Comparison of ENCODE assay signal across 19 cellular contexts in genomic region chr18:10210077-10210476, GRCh38.
DNase-seq lines count a peak whose midpoint lies in the region; ATAC-seq and TF ChIP-seq lines count a peak whose summit lies in the region.
"Had no signal": no experiment of that assay in that cellular context is flagged by ENCODE, and none has a peak within 500 bp of the region (broad histone marks: within the 10 kb centered on the region; RNA-seq: fewer than 3 reads in every experiment).

No MANE protein-coding gene starts in this region.

- no peak overlapping the region for H2BK12ac ChIP-seq in neuronal stem cell (ENCODE audit: low read length)

- no peak overlapping the region for H2BK5ac ChIP-seq in neuronal stem cell (ENCODE audit: low read length)

- H3K27me3 Mint-ChIP-seq in GM23338 (ENCODE audit: insufficient read depth, low read depth, poor library complexity): no peaks in the 10 kb centered on the region
- H3K27me3 Mint-ChIP-seq: B cell had no signal

- H3K4me1 ChIP-seq in GM23338 (ENCODE audit: insufficient read depth): no peaks in the 10 kb centered on the region
- peaks cover 6 to 13% of the 10 kb centered on the region in 2 donors for H3K4me1 ChIP-seq in neuronal stem cell (ENCODE audit: control insufficient read depth in 2 of 2, insufficient read depth in 1 of 2, low read depth in 1 of 2, low read length in 2 of 2)

- H3K9ac ChIP-seq in SK-N-MC (ENCODE audit: insufficient read length): no peak overlapping the region
- no peak overlapping the region for H3K9ac ChIP-seq in neuronal stem cell (ENCODE audit: low read depth, low read length, poor library complexity)
- H3K9ac ChIP-seq: BLaER1 had no signal

- no peaks in the 10 kb centered on the region for H3K36me3 Mint-ChIP-seq in GM23338 (ENCODE audit: low read depth)
- H3K36me3 Mint-ChIP-seq: CD4-positive, CD25-positive, alpha-beta regulatory T cell; CD8-positive, alpha-beta memory T cell had no signal

- no peak overlapping the region for H3K27ac Mint-ChIP-seq in GM23338
- H3K27ac Mint-ChIP-seq: B cell; CD4-positive, CD25-positive, alpha-beta regulatory T cell; CD8-positive, alpha-beta memory T cell had no signal

- H3K27me3 ChIP-seq in GM23338 (ENCODE audit: insufficient read depth): no peaks in the 10 kb centered on the region
- peaks cover 0 to 14% (median 0%) of the 10 kb centered on the region in 3 experiments for H3K27me3 ChIP-seq in neuronal stem cell (ENCODE audit: control insufficient read depth in 3 of 3, insufficient read depth in 3 of 3, low read depth in 1 of 3, low read length in 3 of 3)
- H3K27me3 ChIP-seq: BLaER1 had no signal

- ATAC-seq in GM23338: no peak

- no peak overlapping the region for H3K14ac ChIP-seq in neuronal stem cell (ENCODE audit: low read length)

- H3K4ac ChIP-seq in neuronal stem cell (ENCODE audit: low read length): no peak overlapping the region

- no peaks in the 10 kb centered on the region for H3K9me3 Mint-ChIP-seq in GM23338

- H3K36me3 ChIP-seq in GM23338 (ENCODE audit: insufficient read depth) (no peaks in the 10 kb centered on the region), SK-N-MC (ENCODE audit: insufficient read depth, low read length) (no peaks in the 10 kb centered on the region), neuronal stem cell (replicated peaks in 1 of 2; ENCODE audit: control insufficient read depth in 2 of 2, insufficient read depth in 2 of 2, low read length in 2 of 2) (no peaks in the 10 kb centered on the region)
- H3K36me3 ChIP-seq: BLaER1 had no signal

- 0 out of 2 replicates have a peak, but pooled peaks cover 9% of the 10 kb centered on the region for H3K9me2 ChIP-seq in GM23338 (ENCODE audit: insufficient read depth)

- no peak overlapping the region for H4K91ac ChIP-seq in neuronal stem cell (ENCODE audit: low read depth, low read length, poor library complexity)

- DNase-seq in GM23338 (ENCODE audit: low spot score): no peak
- DNase-seq in SK-N-MC (ENCODE audit: low read depth, low spot score): no peak
- peak; percentile 36 for DNase-seq in left kidney (ENCODE audit: low read depth, low spot score)
- peak; percentile 46 for DNase-seq in neuronal stem cell (ENCODE audit: low spot score)
- no peak for DNase-seq in NCI-H526 treated with DMSO at 0.1 percent for 48 hours (lab: John Stamatoyannopoulos, UW)
- DNase-seq in activated effector memory CD4-positive, alpha-beta T cell treated with anti-CD3 and anti-CD28 coated beads, Interleukin-2, amount 50 U/mL, for 16 hours: no peak
- DNase-seq in NCI-H1436 treated with DMSO at 0.1 percent for 48 hours (lab: John Stamatoyannopoulos, UW): no peak
- no peak for DNase-seq in NCI-H1105 (lab: John Stamatoyannopoulos, UW)
- DNase-seq: CD4-positive, CD25-positive, alpha-beta regulatory T cell; CD8-positive, alpha-beta memory T cell; DMS 273 treated with DMSO at 0.1 percent for 48 hours; DMS79; EL; GF-D8; H7; HCEC 1CT had no signal

- no peak overlapping the region for H3K4me3 Mint-ChIP-seq in GM23338
- H3K4me3 Mint-ChIP-seq: B cell; CD4-positive, CD25-positive, alpha-beta regulatory T cell; CD8-positive, alpha-beta memory T cell had no signal

- no peaks in the 10 kb centered on the region for H3K79me1 ChIP-seq in neuronal stem cell (ENCODE audit: low read depth, low read length)

- H3K27ac ChIP-seq in GM23338 (ENCODE audit: low read depth): no peak overlapping the region
- H3K27ac ChIP-seq in SK-N-MC: peak overlapping the region; percentile 45; the same call in 1 of the 2 replicates
- H3K27ac ChIP-seq in neuronal stem cell (replicated peaks; ENCODE audit: low read length): no peak overlapping the region
- H3K27ac ChIP-seq: BLaER1, C4-2B had no signal

- H4K8ac ChIP-seq in neuronal stem cell (ENCODE audit: low read depth, low read length): no peak overlapping the region

- no peak overlapping the region for H3K23ac ChIP-seq in neuronal stem cell (ENCODE audit: low read depth, low read length, poor library complexity)

- no peak overlapping the region for H3K4me3 ChIP-seq in GM23338
- H3K4me3 ChIP-seq in SK-N-MC: no peak overlapping the region
- H3K4me3 ChIP-seq in neuronal stem cell (ENCODE audit: low read length in 2 of 2): no peak overlapping the region
- H3K4me3 ChIP-seq: BLaER1 had no signal

- H3K9me3 ChIP-seq in SK-N-MC (ENCODE audit: low read depth, low read length) (no peaks in the 10 kb centered on the region), neuronal stem cell (replicated peaks in 1 of 2; ENCODE audit: control insufficient read depth in 2 of 2, insufficient read depth in 1 of 2, low read depth in 1 of 2, low read length in 2 of 2) (peaks cover 0 to 1% of the 10 kb centered on the region in 2 donors)
- H3K9me3 ChIP-seq: BLaER1 had no signal

- no peak overlapping the region for H2AK5ac ChIP-seq in neuronal stem cell (ENCODE audit: low read depth, low read length)

- H3K79me2 ChIP-seq in GM23338 (replicated peaks; ENCODE audit: insufficient read depth): no peaks in the 10 kb centered on the region

- TF ChIP-seq CTCF in GM23338 (conservative IDR thresholded peaks at IDR 0.05; ENCODE audit: low read depth in 2 of 2): no peak

- peaks cover 2% of the 10 kb centered on the region; the same call in 2 of the 3 replicates for H3K4me1 Mint-ChIP-seq in GM23338
- H3K4me1 Mint-ChIP-seq: CD4-positive, CD25-positive, alpha-beta regulatory T cell; CD8-positive, alpha-beta memory T cell had no signal

- H2BK15ac ChIP-seq in neuronal stem cell (ENCODE audit: low read length): no peak overlapping the region

- H3F3A ChIP-seq in GM23338 (replicated peaks; ENCODE audit: low read depth): no peaks in the 10 kb centered on the region

- H4K20me1 ChIP-seq in GM23338 (replicated peaks; ENCODE audit: insufficient read depth): no peaks in the 10 kb centered on the region
- H4K20me1 ChIP-seq: BLaER1 had no signal

- no peak overlapping the region for H3K18ac ChIP-seq in neuronal stem cell (ENCODE audit: low read length)

- H2BK120ac ChIP-seq in neuronal stem cell (ENCODE audit: low read depth, low read length): no peak overlapping the region

- H2AFZ ChIP-seq in GM23338 (peak overlapping the region; percentile 63; the same call in 1 of the 2 replicates), neuronal stem cell (ENCODE audit: low read length) (peak overlapping the region; percentile 51)

- no CpG with 5 or more reads among the region's 5 CpGs for WGBS in neuronal stem cell (ENCODE audit: extremely low coverage in 2 of 2, insufficient read length in 2 of 2, insufficient replicate concordance in 1 of 2), 2 donors

- H3K4me2 ChIP-seq in GM23338 (no peak overlapping the region), neuronal stem cell (ENCODE audit: insufficient read depth, low read length, poor library complexity, severe bottlenecking) (no peak overlapping the region)
- H3K4me2 ChIP-seq: BLaER1 had no signal

TF ChIP-seq in GM23338, 12 proteins besides CTCF, POLR2A, EP300 and RAD21 (continues in another document):
- TF ChIP-seq ZNF331 (CRISPR knock-in tag; IDR thresholded peaks at IDR 0.05; ENCODE audit: low read depth) (no peak), EZH2 (IDR thresholded peaks at IDR 0.05; ENCODE audit: low read depth, unreplicated experiment) (no peak)

Comparison
In these comparisons a context has a peak if more than half of its experiments do, and no peak if none do; other contexts are left out.
1. DNase-seq: peak in left kidney (single experiment) and neuronal stem cell (single experiment); none in GM23338 (single experiment), SK-N-MC (single experiment), NCI-H526 treated with DMSO at 0.1 percent for 48 hours (single experiment), activated effector memory CD4-positive, alpha-beta T cell treated with anti-CD3 and anti-CD28 coated beads, Interleukin-2, amount 50 U/mL, for 16 hours (single experiment), NCI-H1436 treated with DMSO at 0.1 percent for 48 hours (single experiment) and NCI-H1105 (single experiment).